8 cellular contexts compared by ENCODE assay signal in genomic region chr20:25867776-25868649, GRCh38.
DNase-seq lines count a peak whose midpoint lies in the region; FAIRE-seq and TF ChIP-seq lines count a peak whose summit lies in the region.

No MANE protein-coding gene starts in this region.

- FAIRE-seq in GM19239 (lab: Jason Lieb, UNC) = no peak

- no peaks in the 10 kb centered on the region for H3K36me3 Mint-ChIP-seq in activated CD4-positive, alpha-beta T cell treated with anti-CD3 and anti-CD28 coated beads, Interleukin-2, amount 10 ng/mL, durations not matched to agents 24 days and 14 days (ENCODE audit: low read depth)

- H3K27me3 ChIP-seq in dorsolateral prefrontal cortex = no peaks in the 10 kb centered on the region

- TF ChIP-seq CTCF in dorsolateral prefrontal cortex (IDR thresholded peaks at IDR 0.05 in 54 of 56, conservative IDR thresholded peaks at IDR 0.05 in 2 of 56; ENCODE audit: low read depth in 1 of 56, partially characterized antibody in 56 of 56) = peak in 11 of 56 donors; percentile 6 to 39 (median 18)
- no peak for TF ChIP-seq CTCF in lower leg skin (IDR thresholded peaks at IDR 0.05)

- peaks cover 44% of the 10 kb centered on the region for H3K27me3 Mint-ChIP-seq in activated CD4-positive, alpha-beta T cell treated with anti-CD3 and anti-CD28 coated beads, Interleukin-2, amount 10 ng/mL, durations not matched to agents 24 days and 14 days

- peak overlapping the region; percentile 64 for H3K4me3 Mint-ChIP-seq in activated CD4-positive, alpha-beta T cell treated with anti-CD3 and anti-CD28 coated beads, Interleukin-2, amount 10 ng/mL, durations not matched to agents 24 days and 14 days

- peaks cover 21% of the 10 kb centered on the region for H3K4me1 Mint-ChIP-seq in activated CD4-positive, alpha-beta T cell treated with anti-CD3 and anti-CD28 coated beads, Interleukin-2, amount 10 ng/mL, durations not matched to agents 24 days and 14 days

- no peaks in the 10 kb centered on the region for H3K9me3 Mint-ChIP-seq in activated CD4-positive, alpha-beta T cell treated with anti-CD3 and anti-CD28 coated beads, Interleukin-2, amount 10 ng/mL, durations not matched to agents 24 days and 14 days

- no peak overlapping the region for H3K27ac Mint-ChIP-seq in activated CD4-positive, alpha-beta T cell treated with anti-CD3 and anti-CD28 coated beads, Interleukin-2, amount 10 ng/mL, durations not matched to agents 24 days and 14 days

- intact Hi-C loops in activated CD4-positive, alpha-beta T cell treated with anti-CD3 and anti-CD28 coated beads, Interleukin-2, amount 10 ng/mL, durations not matched to agents 24 days and 14 days (cut with micrococcal nuclease) = no loop called here
- intact Hi-C loops in dorsolateral prefrontal cortex (cut with DNase I) (loop anchor here in 1 of 2 donors (5.0 kb wide), 1 partner anchor 121 kb away; no protein-coding TSS in a partner anchor), lower leg skin (cut with DNase I; ENCODE audit: low total_unique reads) (no loop called here)

- WGBS in lower leg skin, 2 donors = 27 to 30% methylated on average over 25 to 45 of the region's 46 CpGs

- H3K27ac ChIP-seq in dorsolateral prefrontal cortex = peak overlapping the region in 44 of 59 donors; percentile 0 to 87 (median 52)

- H3K4me3 ChIP-seq in dorsolateral prefrontal cortex = peak overlapping the region; percentile 46 to 90 (median 67)
- peak overlapping the region; percentile 18 for H3K4me3 ChIP-seq in lower leg skin (ENCODE audit: low read depth, poor library complexity, severe bottlenecking)

- TF ChIP-seq POLR2A in lower leg skin (IDR thresholded peaks at IDR 0.05) = no peak

- DNase-seq in GM19239 (ENCODE audit: insufficient read length, low spot score) (peak; percentile 39), M059J (ENCODE audit: low read depth) (peak; percentile 71), dorsolateral prefrontal cortex (peak; percentile 85 to 93 (median 91)), lower leg skin (ENCODE audit: low spot score in 2 of 2) (no peak), OCI-M2 (lab: John Stamatoyannopoulos, UW; ENCODE audit: unreplicated experiment) (no peak), SIG-M5 (lab: John Stamatoyannopoulos, UW) (no peak)
- peak; percentile 92 for DNase-seq in activated CD4-positive, alpha-beta T cell treated with anti-CD3 and anti-CD28 coated beads, Interleukin-2, amount 10 ng/mL, durations not matched to agents 24 days and 14 days
- DNase-seq in stimulated activated CD4-positive, alpha-beta T cell treated with anti-CD3 and anti-CD28 coated beads, Interleukin-4, amount 100 ng/mL, for 24 hours = peak; percentile 76

Comparison
In these comparisons a context has a peak if more than half of its experiments do, and no peak if none do; other contexts are left out.
1. DNase-seq: peak in GM19239 (single experiment), M059J (single experiment), activated CD4-positive, alpha-beta T cell treated with anti-CD3 and anti-CD28 coated beads, Interleukin-2, amount 10 ng/mL, durations not matched to agents 24 days and 14 days (single experiment), dorsolateral prefrontal cortex (10 of 10) and stimulated activated CD4-positive, alpha-beta T cell treated with anti-CD3 and anti-CD28 coated beads, Interleukin-4, amount 100 ng/mL, for 24 hours (single experiment); none in lower leg skin (0 of 2), OCI-M2 (single experiment) and SIG-M5 (single experiment).